In the genomic region with DNA sequence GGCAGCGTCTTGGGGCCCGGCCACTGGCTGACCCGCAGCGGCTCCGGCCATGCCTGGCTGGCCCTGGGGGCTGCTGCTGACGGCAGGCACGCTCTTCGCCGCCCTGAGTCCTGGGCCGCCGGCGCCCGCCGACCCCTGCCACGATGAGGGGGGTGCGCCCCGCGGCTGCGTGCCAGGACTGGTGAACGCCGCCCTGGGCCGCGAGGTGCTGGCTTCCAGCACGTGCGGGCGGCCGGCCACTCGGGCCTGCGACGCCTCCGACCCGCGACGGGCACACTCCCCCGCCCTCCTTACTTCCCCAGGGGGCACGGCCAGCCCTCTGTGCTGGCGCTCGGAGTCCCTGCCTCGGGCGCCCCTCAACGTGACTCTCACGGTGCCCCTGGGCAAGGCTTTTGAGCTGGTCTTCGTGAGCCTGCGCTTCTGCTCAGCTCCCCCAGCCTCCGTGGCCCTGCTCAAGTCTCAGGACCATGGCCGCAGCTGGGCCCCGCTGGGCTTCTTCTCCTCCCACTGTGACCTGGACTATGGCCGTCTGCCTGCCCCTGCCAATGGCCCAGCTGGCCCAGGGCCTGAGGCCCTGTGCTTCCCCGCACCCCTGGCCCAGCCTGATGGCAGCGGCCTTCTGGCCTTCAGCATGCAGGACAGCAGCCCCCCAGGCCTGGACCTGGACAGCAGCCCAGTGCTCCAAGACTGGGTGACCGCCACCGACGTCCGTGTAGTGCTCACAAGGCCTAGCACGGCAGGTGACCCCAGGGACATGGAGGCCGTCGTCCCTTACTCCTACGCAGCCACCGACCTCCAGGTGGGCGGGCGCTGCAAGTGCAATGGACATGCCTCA, we compare ENCODE assay signal across 1 cellular context.
TF ChIP-seq lines count a peak whose summit lies in the region.

No MANE protein-coding gene starts in this region.

TF ChIP-seq in HepG2, 621 proteins besides CTCF, POLR2A, EP300 and RAD21 (continued from another document):
- TF ChIP-seq ZNF782 (CRISPR knock-in tag; IDR thresholded peaks at IDR 0.05; ENCODE audit: borderline replicate concordance): peak; percentile 79; the same call in 1 of the 2 replicates
- TF ChIP-seq, protein P1, sequence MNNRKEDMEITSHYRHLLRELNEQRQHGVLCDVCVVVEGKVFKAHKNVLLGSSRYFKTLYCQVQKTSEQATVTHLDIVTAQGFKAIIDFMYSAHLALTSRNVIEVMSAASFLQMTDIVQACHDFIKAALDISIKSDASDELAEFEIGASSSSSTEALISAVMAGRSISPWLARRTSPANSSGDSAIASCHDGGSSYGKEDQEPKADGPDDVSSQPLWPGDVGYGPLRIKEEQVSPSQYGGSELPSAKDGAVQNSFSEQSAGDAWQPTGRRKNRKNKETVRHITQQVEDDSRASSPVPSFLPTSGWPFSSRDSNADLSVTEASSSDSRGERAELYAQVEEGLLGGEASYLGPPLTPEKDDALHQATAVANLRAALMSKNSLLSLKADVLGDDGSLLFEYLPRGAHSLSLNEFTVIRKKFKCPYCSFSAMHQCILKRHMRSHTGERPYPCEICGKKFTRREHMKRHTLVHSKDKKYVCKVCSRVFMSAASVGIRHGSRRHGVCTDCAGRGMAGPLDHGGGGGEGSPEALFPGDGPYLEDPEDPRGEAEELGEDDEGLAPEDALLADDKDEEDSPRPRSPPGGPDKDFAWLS (CRISPR knock-in tag; IDR thresholded peaks at IDR 0.05; ENCODE audit: borderline replicate concordance): no peak
- TF ChIP-seq, protein P2, sequence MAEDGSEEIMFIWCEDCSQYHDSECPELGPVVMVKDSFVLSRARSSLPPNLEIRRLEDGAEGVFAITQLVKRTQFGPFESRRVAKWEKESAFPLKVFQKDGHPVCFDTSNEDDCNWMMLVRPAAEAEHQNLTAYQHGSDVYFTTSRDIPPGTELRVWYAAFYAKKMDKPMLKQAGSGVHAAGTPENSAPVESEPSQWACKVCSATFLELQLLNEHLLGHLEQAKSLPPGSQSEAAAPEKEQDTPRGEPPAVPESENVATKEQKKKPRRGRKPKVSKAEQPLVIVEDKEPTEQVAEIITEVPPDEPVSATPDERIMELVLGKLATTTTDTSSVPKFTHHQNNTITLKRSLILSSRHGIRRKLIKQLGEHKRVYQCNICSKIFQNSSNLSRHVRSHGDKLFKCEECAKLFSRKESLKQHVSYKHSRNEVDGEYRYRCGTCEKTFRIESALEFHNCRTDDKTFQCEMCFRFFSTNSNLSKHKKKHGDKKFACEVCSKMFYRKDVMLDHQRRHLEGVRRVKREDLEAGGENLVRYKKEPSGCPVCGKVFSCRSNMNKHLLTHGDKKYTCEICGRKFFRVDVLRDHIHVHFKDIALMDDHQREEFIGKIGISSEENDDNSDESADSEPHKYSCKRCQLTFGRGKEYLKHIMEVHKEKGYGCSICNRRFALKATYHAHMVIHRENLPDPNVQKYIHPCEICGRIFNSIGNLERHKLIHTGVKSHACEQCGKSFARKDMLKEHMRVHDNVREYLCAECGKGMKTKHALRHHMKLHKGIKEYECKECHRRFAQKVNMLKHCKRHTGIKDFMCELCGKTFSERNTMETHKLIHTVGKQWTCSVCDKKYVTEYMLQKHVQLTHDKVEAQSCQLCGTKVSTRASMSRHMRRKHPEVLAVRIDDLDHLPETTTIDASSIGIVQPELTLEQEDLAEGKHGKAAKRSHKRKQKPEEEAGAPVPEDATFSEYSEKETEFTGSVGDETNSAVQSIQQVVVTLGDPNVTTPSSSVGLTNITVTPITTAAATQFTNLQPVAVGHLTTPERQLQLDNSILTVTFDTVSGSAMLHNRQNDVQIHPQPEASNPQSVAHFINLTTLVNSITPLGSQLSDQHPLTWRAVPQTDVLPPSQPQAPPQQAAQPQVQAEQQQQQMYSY (CRISPR knock-in tag; IDR thresholded peaks at IDR 0.05): no peak
- TF ChIP-seq NR2C2 (CRISPR knock-in tag; IDR thresholded peaks at IDR 0.05; ENCODE audit: borderline replicate concordance): no peak; the same call in 1 of the 2 replicates
